In the genomic region with DNA sequence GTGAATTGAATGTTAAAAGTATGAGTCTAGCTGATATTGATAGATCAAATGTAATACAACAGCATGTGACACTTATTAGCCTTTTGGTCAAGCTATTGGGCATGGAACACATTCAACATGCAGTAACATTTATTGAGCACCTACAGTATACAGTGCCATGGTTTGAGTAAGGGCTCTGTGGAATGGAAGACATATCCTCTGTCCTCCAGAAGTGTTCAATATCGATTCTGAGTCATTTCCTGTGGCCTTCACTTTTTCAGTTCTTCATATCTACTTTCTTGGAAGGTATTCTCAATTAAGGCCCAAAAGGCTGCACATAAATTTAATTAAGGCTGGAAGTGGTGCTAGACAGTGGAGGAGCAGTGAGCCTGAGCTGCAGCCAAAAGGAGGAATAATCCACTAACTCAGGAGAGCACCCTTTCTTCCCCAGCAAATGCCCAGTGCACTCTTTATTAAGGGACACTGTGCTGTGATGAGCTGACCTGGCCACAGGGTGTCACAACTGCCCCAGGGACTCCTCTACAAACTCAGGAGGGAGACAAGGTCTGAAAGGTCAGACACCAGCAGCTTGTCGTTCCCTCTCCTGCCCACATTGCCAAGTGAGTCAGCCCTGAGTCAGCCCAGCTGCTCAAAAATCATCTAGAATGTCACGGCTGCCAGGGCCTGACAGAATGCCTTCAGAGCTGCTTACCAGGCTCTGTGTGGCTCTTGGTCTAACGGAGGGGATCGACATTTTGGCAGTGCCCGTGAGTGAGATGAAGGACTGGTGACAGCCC, we compare ENCODE assay signal across 8 cellular contexts.
DNase-seq lines count a peak whose midpoint lies in the region; ATAC-seq and TF ChIP-seq lines count a peak whose summit lies in the region.

No MANE protein-coding gene starts in this region.

- whole genome bisulfite sequencing in trophoblast cell (ENCODE audit: extremely low coverage, insufficient coverage, insufficient read length), result no CpG with 5 or more reads among the region's 6 CpGs

- H3K4me1 ChIP-seq in HEK293 (ENCODE audit: control insufficient read depth, insufficient read depth, low read length), result peaks cover 7% of the 10 kb centered on the region; the same call in 1 of the 2 replicates
- H3K4me1 ChIP-seq in PC-3 (ENCODE audit: insufficient read depth, low read length), result peaks cover 18% of the 10 kb centered on the region
- H3K4me1 ChIP-seq in trophoblast cell (ENCODE audit: control insufficient read depth in 1 of 2, insufficient read depth in 2 of 2, low read length in 2 of 2), result peaks cover 5 to 10% of the 10 kb centered on the region in 2 experiments

- H3K79me1 ChIP-seq in trophoblast cell (ENCODE audit: low read length), result peaks cover 3% of the 10 kb centered on the region

- H2AFZ ChIP-seq in PC-3 (ENCODE audit: low read length) (no peak overlapping the region), trophoblast cell (ENCODE audit: insufficient read depth, low read length, poor library complexity) (no peak overlapping the region)

- no peak overlapping the region for H4K8ac ChIP-seq in trophoblast cell (ENCODE audit: low read depth, low read length)

- peak overlapping the region; percentile 62 for H2BK12ac ChIP-seq in trophoblast cell (ENCODE audit: low read length)

- no peaks in the 10 kb centered on the region for H3K9me2 ChIP-seq in PC-3 (replicated peaks; ENCODE audit: low read length)

- peak overlapping the region; percentile 47 for H3K18ac ChIP-seq in trophoblast cell (ENCODE audit: low read length)

- DNase-seq in ACHN (peak; percentile 93), PC-3 (peak; percentile 94), foreskin fibroblast (peak; percentile 12 to 25), trophoblast cell (peak; percentile 89 to 93), type B pancreatic cell (ENCODE audit: extremely low spot score, unreplicated experiment) (no peak), GM13976 (ENCODE audit: low spot score) (no peak)
- peak; percentile 90 to 91 for DNase-seq in activated T-cell treated with anti-CD3 and anti-CD28 coated beads, Interleukin-2, amount 50 U/mL, for 48 hours

- H3K4me3 Mint-ChIP-seq in type B pancreatic cell, result no peak overlapping the region

- no peak overlapping the region for H3K23ac ChIP-seq in trophoblast cell (ENCODE audit: low read length)

- no peak overlapping the region for H3K27ac Mint-ChIP-seq in type B pancreatic cell

- H3K27ac ChIP-seq in HEK293 (ENCODE audit: extremely low read depth, low read depth, low read length), result no peak overlapping the region
- no peak overlapping the region for H3K27ac ChIP-seq in PC-3 (ENCODE audit: low read length)
- H3K27ac ChIP-seq in trophoblast cell (ENCODE audit: low read depth, low read length), result no peak overlapping the region

- H4K91ac ChIP-seq in trophoblast cell (ENCODE audit: low read depth, low read length), result no peak overlapping the region

- H3K14ac ChIP-seq in trophoblast cell (ENCODE audit: low read length), result no peak overlapping the region

- peaks cover 17% of the 10 kb centered on the region for H3K4me1 Mint-ChIP-seq in type B pancreatic cell (ENCODE audit: unreplicated experiment)

- no peak overlapping the region for H2BK120ac ChIP-seq in trophoblast cell (ENCODE audit: insufficient read depth, low read length, poor library complexity)

- H3K4me3 ChIP-seq in HEK293 (ENCODE audit: low read depth, low read length) (no peak overlapping the region), PC-3 (ENCODE audit: low read length) (no peak overlapping the region), foreskin fibroblast (ENCODE audit: low read depth in 1 of 2, low read length in 2 of 2) (no peak overlapping the region), trophoblast cell (ENCODE audit: low read depth, low read length) (no peak overlapping the region)

- intact Hi-C loops in PC-3 (cut with micrococcal nuclease), result loop anchor here (2.0 kb wide), 1 partner anchor 118 kb away; no protein-coding TSS in a partner anchor

- in situ Hi-C loops in ACHN (cut with HindIII; ENCODE audit: low pct_ligation_motif_present, low pct_unique_long_range_greater_than_20kb, low sequenced_read_pairs) (no loop called here), GM13976 (cut with MboI; ENCODE audit: low sequenced_read_pairs, unreplicated experiment) (no loop called here)

- peaks cover 5% of the 10 kb centered on the region for H3F3A ChIP-seq in PC-3 (ENCODE audit: low read length, unreplicated experiment)

- POLR2A ChIA-PET in HEK293 (lab: Yijun Ruan, JAX), result interaction anchor here (0.9 kb wide), 1 partner anchor 270 kb away, joined by 3 read pairs; no protein-coding TSS in a partner anchor
- POLR2A ChIA-PET in PC-3 (lab: Charles Lee; ENCODE audit: unreplicated experiment), result no interaction called here

- no peaks in the 10 kb centered on the region for H3K27me3 ChIP-seq in PC-3 (ENCODE audit: low read length)
- H3K27me3 ChIP-seq in trophoblast cell (ENCODE audit: insufficient read depth, low read length), result no peaks in the 10 kb centered on the region

- H3K9me3 ChIP-seq in HEK293 (ENCODE audit: control insufficient read depth, insufficient read depth, low read depth, low read length) (no peaks in the 10 kb centered on the region), PC-3 (ENCODE audit: low read length) (no peaks in the 10 kb centered on the region), trophoblast cell (ENCODE audit: insufficient read depth, low read depth, low read length) (no peaks in the 10 kb centered on the region)

- no peak overlapping the region for H2AK5ac ChIP-seq in trophoblast cell (ENCODE audit: low read length)

- peak; percentile 84 for ATAC-seq in PC-3

- H3K36me3 Mint-ChIP-seq in type B pancreatic cell, result no peaks in the 10 kb centered on the region

- CTCF ChIA-PET in HEK293 (lab: Yijun Ruan, JAX), result interaction anchor here (0.5 to 2.8 kb wide), 24 partner anchors 11 to 1621 kb away, joined by 3 to 29 read pairs (median 4); no protein-coding TSS in a partner anchor
- CTCF ChIA-PET in PC-3 (lab: Charles Lee), result no interaction called here

- H3K4me2 ChIP-seq in PC-3 (ENCODE audit: low read length) (peak overlapping the region; percentile 49), trophoblast cell (ENCODE audit: low read length) (peak overlapping the region; percentile 36)

- no peaks in the 10 kb centered on the region for H3K9me3 Mint-ChIP-seq in type B pancreatic cell

- peaks cover 3% of the 10 kb centered on the region for H3K27me3 Mint-ChIP-seq in type B pancreatic cell

- H3K36me3 ChIP-seq in HEK293 (ENCODE audit: control insufficient read depth in 2 of 2, insufficient read depth in 1 of 2, low read length in 2 of 2) (no peaks in the 10 kb centered on the region), PC-3 (ENCODE audit: low read depth, low read length) (no peaks in the 10 kb centered on the region), trophoblast cell (ENCODE audit: control insufficient read depth in 1 of 2, insufficient read depth in 2 of 2, low read length in 2 of 2) (no peaks in the 10 kb centered on the region)

- no peak overlapping the region for H3K4ac ChIP-seq in trophoblast cell (ENCODE audit: low read depth, low read length)

- TF ChIP-seq CTCF in HEK293 (tag by site-specific recombination; IDR thresholded peaks at IDR 0.05) (no peak), PC-3 (conservative IDR thresholded peaks at IDR 0.05; ENCODE audit: low read depth, low read length) (peak; percentile 77), foreskin fibroblast (IDR thresholded peaks at IDR 0.05; ENCODE audit: low read depth, low read length) (no peak), type B pancreatic cell (conservative IDR thresholded peaks at IDR 0.05) (peak; percentile 68), GM13976 (IDR thresholded peaks at IDR 0.05; ENCODE audit: borderline replicate concordance, control extremely low read depth, extremely low read depth, insufficient read depth, missing control alignments) (no peak)

- no peak overlapping the region for H2BK5ac ChIP-seq in trophoblast cell (ENCODE audit: low read depth, low read length, poor library complexity)

- H3K9ac ChIP-seq in PC-3 (ENCODE audit: low read length), result no peak overlapping the region
- H3K9ac ChIP-seq in trophoblast cell (ENCODE audit: low read length), result no peak overlapping the region

- no peaks in the 10 kb centered on the region for H4K20me1 ChIP-seq in PC-3 (ENCODE audit: low read length)

- H4K12ac ChIP-seq in trophoblast cell (ENCODE audit: low read depth, low read length), result no peak overlapping the region

- BruUV-seq in PC-3 (replicated peaks; lab: Mats Ljungman, UMichigan), result no TSS peak

- H3K79me2 ChIP-seq in PC-3 (ENCODE audit: low read length) (no peaks in the 10 kb centered on the region), trophoblast cell (ENCODE audit: control insufficient read depth, insufficient read depth, low read length, poor library complexity) (no peaks in the 10 kb centered on the region)

TF ChIP-seq in HEK293, 187 proteins besides CTCF, POLR2A, EP300 and RAD21:
- TF ChIP-seq ZNF473 (tag by site-specific recombination; IDR thresholded peaks at IDR 0.05) (no peak), EGR2 (tag by site-specific recombination; IDR thresholded peaks at IDR 0.05; ENCODE audit: low read depth) (0 out of 2 replicates have a peak, but pooled peaks have one; percentile 22)
TF ChIP-seq in HEK293: peak in this region for 1.

Comparison
In these comparisons a context has a peak if more than half of its experiments do, and no peak if none do; other contexts are left out.
1. DNase-seq: peak in ACHN (single experiment), PC-3 (single experiment), activated T-cell treated with anti-CD3 and anti-CD28 coated beads, Interleukin-2, amount 50 U/mL, for 48 hours (2 of 2), foreskin fibroblast (2 of 2) and trophoblast cell (2 of 2); none in type B pancreatic cell (single experiment) and GM13976 (single experiment).
2. CTCF ChIP-seq: peak in PC-3 (single experiment) and type B pancreatic cell (single experiment); none in HEK293 (single experiment), foreskin fibroblast (single experiment) and GM13976 (single experiment).